In the genomic region with DNA sequence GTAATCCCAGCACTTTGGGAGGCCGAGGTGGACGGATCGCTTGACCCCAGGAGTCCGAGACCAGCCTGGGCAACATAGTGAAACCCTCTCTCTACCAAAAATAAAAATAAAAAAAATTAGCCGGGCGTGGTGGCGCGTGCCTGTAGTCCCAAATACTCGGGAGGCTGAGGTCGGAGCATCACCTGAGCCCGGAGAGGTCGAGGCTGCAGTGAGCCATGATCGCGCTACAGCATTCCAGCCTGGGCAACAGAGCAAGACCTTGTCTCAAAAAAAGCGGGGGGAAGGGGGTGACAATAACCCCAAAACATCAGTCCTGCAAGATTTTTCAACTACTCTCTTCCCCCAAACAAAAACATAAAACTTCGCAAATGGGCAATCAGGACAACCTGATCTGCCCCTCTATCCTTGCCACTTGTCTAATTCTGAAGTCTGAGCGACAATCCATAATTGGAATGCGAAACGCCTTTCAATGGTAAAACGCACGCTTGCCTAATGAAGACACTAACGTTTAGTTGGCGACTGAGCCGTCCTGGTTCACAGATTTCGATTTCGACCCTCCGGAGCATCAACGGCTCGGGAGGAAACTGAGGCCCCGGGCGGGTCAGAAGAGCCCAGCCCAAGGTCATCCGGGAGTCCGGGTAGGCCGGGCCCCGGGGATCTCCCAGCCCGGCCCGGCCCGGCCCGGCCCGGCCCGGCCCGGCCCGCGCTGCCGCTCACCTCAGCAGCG, we compare ENCODE assay signal across 8 cellular contexts. TPM values are rescaled to one million over a fixed set of nuclear protein-coding genes. Genes with fewer than 3 reads are reported as not detected.
DNase-seq lines count a peak whose midpoint lies in the region; ATAC-seq and TF ChIP-seq lines count a peak whose summit lies in the region.

No MANE protein-coding gene starts in this region.

- peaks cover 4% of the 10 kb centered on the region; the same call in 1 of the 2 replicates for H3K36me3 ChIP-seq in SU-DHL-6 (ENCODE audit: low read length)

- peaks cover 6% of the 10 kb centered on the region for H3K36me3 Mint-ChIP-seq in activated T-cell treated with anti-CD3 and anti-CD28 coated beads, Interleukin-2, amount 50 U/mL, for 4 hours (ENCODE audit: insufficient read depth)

- no peaks in the 10 kb centered on the region for H3K27me3 ChIP-seq in SU-DHL-6 (ENCODE audit: low read length)

- H3K79me2 ChIP-seq in SU-DHL-6 (ENCODE audit: insufficient read depth, low read length), result peaks cover 58% of the 10 kb centered on the region

- H3K9me3 Mint-ChIP-seq in activated T-cell treated with anti-CD3 and anti-CD28 coated beads, Interleukin-2, amount 50 U/mL, for 4 hours, result no peaks in the 10 kb centered on the region

- H3F3A ChIP-seq in SU-DHL-6 (ENCODE audit: insufficient read depth), result peaks cover 5% of the 10 kb centered on the region; the same call in 1 of the 2 replicates

- H3K4me3 ChIP-seq in SU-DHL-6 (ENCODE audit: insufficient read depth, low read length, poor library complexity, severe bottlenecking) (peak overlapping the region; percentile 97), foreskin fibroblast (ENCODE audit: low read depth in 1 of 2, low read length in 2 of 2) (peak overlapping the region; percentile 93 to 95), skeletal muscle cell (ENCODE audit: low read depth, low read length) (peak overlapping the region; percentile 97)

- peaks cover 6% of the 10 kb centered on the region for H3K4me1 Mint-ChIP-seq in activated T-cell treated with anti-CD3 and anti-CD28 coated beads, Interleukin-2, amount 50 U/mL, for 4 hours (ENCODE audit: low read depth)

- H3K9me2 ChIP-seq in SU-DHL-6 (replicated peaks; ENCODE audit: insufficient read depth, low read length), result no peaks in the 10 kb centered on the region

- no peak for ATAC-seq in activated T-cell treated with anti-CD3 and anti-CD28 coated beads, Interleukin-2, amount 50 U/mL, for 4 hours

- H4K20me1 ChIP-seq in SU-DHL-6 (ENCODE audit: low read depth, low read length), result peaks cover 33% of the 10 kb centered on the region

- peak overlapping the region; percentile 78 for H2AFZ ChIP-seq in SU-DHL-6 (ENCODE audit: low read depth, low read length, severe bottlenecking)

- no peaks in the 10 kb centered on the region for H3K27me3 Mint-ChIP-seq in activated T-cell treated with anti-CD3 and anti-CD28 coated beads, Interleukin-2, amount 50 U/mL, for 4 hours (ENCODE audit: low read depth)

- H3K9ac ChIP-seq in SU-DHL-6 (ENCODE audit: low read length), result peak overlapping the region; percentile 98

- peak overlapping the region; percentile 89 for H3K4me2 ChIP-seq in SU-DHL-6 (ENCODE audit: low read depth, low read length, poor library complexity, severe bottlenecking)

- TF ChIP-seq CTCF in SU-DHL-6 (IDR thresholded peaks at IDR 0.05; ENCODE audit: insufficient read depth, low read length, poor library complexity, severe bottlenecking) (no peak), foreskin fibroblast (IDR thresholded peaks at IDR 0.05; ENCODE audit: low read depth, low read length) (no peak)

- DNase-seq in activated T-cell treated with anti-CD3 and anti-CD28 coated beads for 4 hours (peak; percentile 9), foreskin fibroblast (peak in 1 of 2 donors; percentile 15), skeletal muscle cell (ENCODE audit: low read depth) (no peak), GDM1 (lab: John Stamatoyannopoulos, UW) (no peak), hippocampal formation (lab: John Stamatoyannopoulos, UW) (no peak), NCI-H1092 treated with DMSO at 0.1 percent for 48 hours (lab: John Stamatoyannopoulos, UW) (no peak)
- no peak for DNase-seq in activated T-cell treated with anti-CD3 and anti-CD28 coated beads, Interleukin-2, amount 50 U/mL, for 4 hours

- no peak overlapping the region for H3K4me3 Mint-ChIP-seq in activated T-cell treated with anti-CD3 and anti-CD28 coated beads, Interleukin-2, amount 50 U/mL, for 4 hours

- peak overlapping the region; percentile 80 for H3K27ac ChIP-seq in SU-DHL-6 (ENCODE audit: low read depth, low read length)

- H3K9me3 ChIP-seq in SU-DHL-6 (ENCODE audit: insufficient read depth, low read length), result no peaks in the 10 kb centered on the region

RNA-seq across cellular contexts. Expression of a gene that starts 0.9 kb away (rescaled TPM):
- 10 to 100 TPM; 45.6 to 47.9 (median 46.7) TPM for total RNA-seq in activated T-cell treated with anti-CD3 and anti-CD28 coated beads, Interleukin-2, amount 50 U/mL, for 4 hours

RNA-seq across cellular contexts. Expression of a gene that starts 41.2 kb away (rescaled TPM):
- under 1 TPM; 0.38 to 0.63 (median 0.40) TPM for total RNA-seq in activated T-cell treated with anti-CD3 and anti-CD28 coated beads, Interleukin-2, amount 50 U/mL, for 4 hours

RNA-seq across cellular contexts. Expression of a gene that starts 54.8 kb away (rescaled TPM):
- 10 to 100 TPM; 27.9 to 33.5 (median 32.7) TPM for total RNA-seq in activated T-cell treated with anti-CD3 and anti-CD28 coated beads, Interleukin-2, amount 50 U/mL, for 4 hours
